In genomic region chr12:753401-754237, GRCh38 we compare ENCODE assay signal across 8 cellular contexts. TPM values are rescaled to one million over a fixed set of nuclear protein-coding genes. Genes with fewer than 3 reads are reported as not detected.
DNase-seq lines count a peak whose midpoint lies in the region; ATAC-seq and TF ChIP-seq lines count a peak whose summit lies in the region.

No MANE protein-coding gene starts in this region.

- peak in 1 of 2 donors; percentile 19 for TF ChIP-seq POLR2A in Peyer's patch (IDR thresholded peaks at IDR 0.05)

- 0 to 2% (median 1%) methylated on average over 51 to 81 of the region's 81 CpGs for WGBS in psoas muscle, 3 donors

- peak; percentile 2 for ATAC-seq in HG02623 (IDR thresholded peaks at IDR 0.05; ENCODE audit: unreplicated experiment)
- peak; percentile 4 for ATAC-seq in left ventricle myocardium superior
- ATAC-seq in psoas muscle: peak; percentile 10 to 41 (median 24)

- TF ChIP-seq CTCF in Peyer's patch (IDR thresholded peaks at IDR 0.05) (peak in 3 of 6 experiments; percentile 34 to 47 (median 47)), psoas muscle (IDR thresholded peaks at IDR 0.05) (peak; percentile 15)

- H3K9me3 ChIP-seq in Peyer's patch: no peaks in the 10 kb centered on the region
- H3K9me3 ChIP-seq in psoas muscle: no peaks in the 10 kb centered on the region

- H3K4me3 ChIP-seq in Peyer's patch (peak overlapping the region; percentile 70 to 94 (median 80)), psoas muscle (peak overlapping the region; percentile 96)

- H3K36me3 Mint-ChIP-seq in activated naive CD8-positive, alpha-beta T cell: peaks cover 6% of the 10 kb centered on the region

- intact Hi-C loops in left ventricle myocardium superior (cut with micrococcal nuclease) (loop anchor here (5.0 to 10.0 kb wide), 3 partner anchors 61 to 176 kb away; no protein-coding TSS in a partner anchor), psoas muscle (cut with DNase I) (loop anchor here (2.0 to 10.0 kb wide), 5 partner anchors 36 to 191 kb away; partner anchors contain the start of gene RAD52 (in 1 of the 2))

- peaks cover 0 to 33% (median 6%) of the 10 kb centered on the region in 4 donors for H3K4me1 ChIP-seq in Peyer's patch
- peaks cover 41% of the 10 kb centered on the region for H3K4me1 ChIP-seq in psoas muscle

- H3K4me1 Mint-ChIP-seq in activated naive CD8-positive, alpha-beta T cell (ENCODE audit: low read depth): peaks cover 33% of the 10 kb centered on the region

- DNase-seq in GM03348 (ENCODE audit: low spot score) (peak; percentile 15), Peyer's patch (peak; percentile 63 to 73 (median 69)), left ventricle myocardium superior (peak; percentile 70), psoas muscle (peak; percentile 55 to 83), medulla oblongata (ENCODE audit: extremely low spot score) (no peak), NCI-H1694 treated with DMSO at 0.1 percent for 48 hours (lab: John Stamatoyannopoulos, UW) (no peak)

- no peaks in the 10 kb centered on the region for H3K27me3 Mint-ChIP-seq in activated naive CD8-positive, alpha-beta T cell

- peak overlapping the region; percentile 93 for H3K27ac Mint-ChIP-seq in activated naive CD8-positive, alpha-beta T cell

- H3K27ac ChIP-seq in Peyer's patch (peak overlapping the region; percentile 95 to 99 (median 96)), psoas muscle (peak overlapping the region; percentile 95)

- H3K36me3 ChIP-seq in Peyer's patch (no peaks in the 10 kb centered on the region), psoas muscle (ENCODE audit: insufficient read depth in 1 of 2, low read depth in 1 of 2) (no peaks in the 10 kb centered on the region)

- peak overlapping the region; percentile 95 for H3K4me3 Mint-ChIP-seq in activated naive CD8-positive, alpha-beta T cell

- H3K27me3 ChIP-seq in Peyer's patch (no peaks in the 10 kb centered on the region), psoas muscle (ENCODE audit: insufficient read depth in 3 of 3, low read length in 2 of 3) (no peaks in the 10 kb centered on the region)

- no peaks in the 10 kb centered on the region for H3K9me3 Mint-ChIP-seq in activated naive CD8-positive, alpha-beta T cell (ENCODE audit: low read depth)

RNA-seq across cellular contexts. Expression of gene WNK1, which starts 1.2 kb away (rescaled TPM):
- total RNA-seq in Peyer's patch (100 to 1,000 TPM in 3 of 4 donors, 10 to 100 TPM in 1; 83.2 to 198 (median 144) TPM), left ventricle myocardium superior (333 TPM), psoas muscle (100 to 1,000 TPM; 230 to 272 (median 245) TPM)
- 100 to 1,000 TPM in 1 of 3 donors, 10 to 100 TPM in 2; 40.7 to 142 (median 51.5) TPM for polyA plus RNA-seq in psoas muscle

Comparison
In these comparisons a context has a peak if more than half of its experiments do, and no peak if none do; other contexts are left out.
1. DNase-seq: peak in GM03348 (single experiment), Peyer's patch (3 of 3), left ventricle myocardium superior (single experiment) and psoas muscle (2 of 2); none in medulla oblongata (single experiment) and NCI-H1694 treated with DMSO at 0.1 percent for 48 hours (single experiment).
2. Peak in every context shown above with its lines, with median percentiles within 50 percentile points of each other: ATAC-seq.